22 cellular contexts compared by ENCODE assay signal in genomic region chr5:181198106-181198685, GRCh38. TPM values are rescaled to one million over a fixed set of nuclear protein-coding genes. Genes with fewer than 3 reads are reported as not detected.
"Had no signal": no experiment of that assay in that cellular context is flagged by ENCODE, and none has a peak within 500 bp of the region (broad histone marks: within the 10 kb centered on the region; RNA-seq: fewer than 3 reads in every experiment).

No MANE protein-coding gene starts in this region.

- H3K9me3 ChIP-seq: colonic mucosa, heart left ventricle, left ventricle myocardium inferior, mucosa of descending colon, pancreas, right lobe of liver, upper lobe of right lung had no signal

- H3K4me1 ChIP-seq: colonic mucosa, foreskin keratinocyte, pancreas had no signal

- DNase-seq: activated CD4-positive, alpha-beta memory T cell treated with anti-CD3 and anti-CD28 coated beads, Interleukin-2, amount 10 ng/mL, durations not matched to agents 7 days and 5 days; activated CD4-positive, alpha-beta T cell treated with anti-CD3 and anti-CD28 coated beads for 48 hours; activated CD4-positive, CD25-positive, alpha-beta regulatory T cell; activated CD8-positive, alpha-beta memory T cell treated with anti-CD3 and anti-CD28 coated beads, Interleukin-2, amount 10 ng/mL, durations not matched to agents 7 days and 5 days; anterior cingulate cortex; brain microvascular endothelial cell; colonic mucosa; foreskin keratinocyte; immature natural killer cell; kidney glomerular epithelial cell; left ventricle myocardium inferior; mucosa of descending colon; naive B cell; right lobe of liver; small intestine; stimulated activated CD4-positive, alpha-beta T cell treated with anti-CD3 and anti-CD28 coated beads, Interleukin-4, amount 100 ng/mL, for 1 hour; upper lobe of right lung had no signal

- H3K4me3 ChIP-seq: colonic mucosa, heart left ventricle, left ventricle myocardium inferior, mucosa of descending colon, pancreas, right lobe of liver, upper lobe of right lung had no signal

- H3K27me3 ChIP-seq: brain microvascular endothelial cell, colonic mucosa, foreskin keratinocyte, heart left ventricle, pancreas, right lobe of liver, upper lobe of right lung had no signal

- H3K27ac ChIP-seq: brain microvascular endothelial cell, colonic mucosa, foreskin keratinocyte, heart left ventricle, left ventricle myocardium inferior, pancreas, right lobe of liver, upper lobe of right lung had no signal

- H3K36me3 ChIP-seq: brain microvascular endothelial cell, colonic mucosa, pancreas, right lobe of liver, upper lobe of right lung had no signal

- FAIRE-seq: pancreas, small intestine had no signal

RNA-seq across cellular contexts. Expression of gene TRIM7, which starts 6.8 kb away (rescaled TPM):
- total RNA-seq: neural crest cell had no signal

RNA-seq across cellular contexts. Expression of gene OR2V2, which starts 50.8 kb away (rescaled TPM):
- total RNA-seq: activated CD4-positive, alpha-beta memory T cell treated with anti-CD3 and anti-CD28 coated beads, Interleukin-2, amount 10 ng/mL, durations not matched to agents 7 days and 5 days; activated CD8-positive, alpha-beta memory T cell treated with anti-CD3 and anti-CD28 coated beads, Interleukin-2, amount 10 ng/mL, durations not matched to agents 7 days and 5 days; colonic mucosa; epithelial cell of proximal tubule; fibroblast of lung; foreskin keratinocyte; heart left ventricle; left ventricle myocardium inferior; mucosa of descending colon; neural crest cell; pancreas; right lobe of liver; upper lobe of right lung had no signal
- polyA plus RNA-seq: fibroblast of lung, foreskin keratinocyte, heart left ventricle, immature natural killer cell, pancreas, small intestine had no signal
